20 cellular contexts compared by ENCODE assay signal in the genomic region with DNA sequence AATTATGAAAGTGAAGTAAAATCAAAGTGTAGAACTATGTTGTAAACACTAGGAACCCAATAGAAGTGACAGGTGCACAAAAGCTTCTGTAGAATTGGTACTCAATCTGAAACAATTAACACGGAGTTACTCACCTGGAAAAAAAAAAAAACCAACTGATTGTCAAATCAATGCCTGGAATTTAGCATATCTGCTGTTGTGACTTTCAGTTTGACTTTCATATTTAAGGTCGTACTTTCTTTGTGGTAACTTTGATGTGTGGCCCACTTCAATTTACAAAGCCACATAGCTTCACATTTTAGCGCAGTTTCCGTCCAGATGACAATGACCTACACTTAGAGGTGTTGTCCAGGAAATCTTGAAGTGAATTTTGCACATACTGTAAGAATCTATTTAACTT.
A peak's percentile ranks its signal among the peaks of the same experiment; 100 is the strongest.
DNase-seq lines count a peak whose midpoint lies in the region; ATAC-seq, FAIRE-seq and TF ChIP-seq lines count a peak whose summit lies in the region.
"Had no signal": no experiment of that assay in that cellular context is flagged by ENCODE, and none has a peak within 500 bp of the region (broad histone marks: within the 10 kb centered on the region; RNA-seq: fewer than 3 reads in every experiment).

No MANE protein-coding gene starts in this region.

- no peak for ATAC-seq in HG03565 (IDR thresholded peaks at IDR 0.05; ENCODE audit: unreplicated experiment)
- ATAC-seq: A549; CD8-positive, alpha-beta T cell had no signal

- H3K27ac ChIP-seq in MM.1S (ENCODE audit: low read length) (no peak overlapping the region), kidney (ENCODE audit: low read depth in 2 of 2, low read length in 2 of 2) (no peak overlapping the region)
- H3K27ac ChIP-seq: 22Rv1; A549; BLaER1 treated with 17β-estradiol and CSF1 and Interleukin-3, amounts not matched to agents 10 nM and 100 nM; C4-2B had no signal

- no peaks in the 10 kb centered on the region for H3K27me3 ChIP-seq in MM.1S (replicated peaks; ENCODE audit: insufficient read depth, low read length)
- H3K27me3 ChIP-seq: BLaER1 treated with 17β-estradiol and CSF1 and Interleukin-3, amounts not matched to agents 10 nM and 100 nM had no signal

- no peaks in the 10 kb centered on the region for H3K79me2 ChIP-seq in MM.1S (ENCODE audit: low read length)

- DNase-seq in GM12865 (ENCODE audit: low read depth) (peak; percentile 36), MM.1S (peak; percentile 38), SW480 (ENCODE audit: low spot score) (peak; percentile 2), erythroblast (lab: John Stamatoyannopoulos, UW) (no peak), kidney (no peak)
- DNase-seq: AML-193; Caco-2; Calu3; CD4-positive, alpha-beta T cell; CD8-positive, alpha-beta T cell; DMS79 treated with DMSO at 0.1 percent for 48 hours; GF-D8 had no signal

- H3K36me3 ChIP-seq in MM.1S (replicated peaks; ENCODE audit: insufficient read depth, low read length) (no peaks in the 10 kb centered on the region), kidney (ENCODE audit: control insufficient read depth in 1 of 2, insufficient read depth in 2 of 2, low read length in 2 of 2) (no peaks in the 10 kb centered on the region)
- H3K36me3 ChIP-seq: BLaER1 treated with 17β-estradiol and CSF1 and Interleukin-3, amounts not matched to agents 10 nM and 100 nM had no signal

- TF ChIP-seq CTCF in GM12865 (IDR thresholded peaks at IDR 0.05; ENCODE audit: insufficient read depth, low read depth, low read length, missing control alignments) (no peak), MM.1S (IDR thresholded peaks at IDR 0.05; ENCODE audit: low read length) (no peak), kidney (IDR thresholded peaks at IDR 0.05; ENCODE audit: borderline replicate concordance, extremely low read depth, insufficient read depth) (no peak)

- H3K4me2 ChIP-seq in MM.1S (ENCODE audit: low read depth, low read length) = no peak overlapping the region
- H3K4me2 ChIP-seq: A549; BLaER1 treated with 17β-estradiol and CSF1 and Interleukin-3, amounts not matched to agents 10 nM and 100 nM had no signal

- H4K20me1 ChIP-seq in MM.1S (ENCODE audit: insufficient read depth, low read length) = no peaks in the 10 kb centered on the region
- H4K20me1 ChIP-seq: BLaER1 treated with 17β-estradiol and CSF1 and Interleukin-3, amounts not matched to agents 10 nM and 100 nM had no signal

- no peaks in the 10 kb centered on the region for H3F3A ChIP-seq in MM.1S (ENCODE audit: insufficient read depth, low read length)

- no peak overlapping the region for H3K4me3 ChIP-seq in GM12865 (ENCODE audit: low read depth, low read length)
- no peak overlapping the region for H3K4me3 ChIP-seq in MM.1S (ENCODE audit: low read length)
- no peak overlapping the region for H3K4me3 ChIP-seq in kidney (ENCODE audit: low read length in 2 of 2)
- H3K4me3 ChIP-seq: A549; BLaER1 treated with 17β-estradiol and CSF1 and Interleukin-3, amounts not matched to agents 10 nM and 100 nM had no signal

- no peaks in the 10 kb centered on the region for H3K9me2 ChIP-seq in MM.1S (replicated peaks; ENCODE audit: insufficient read depth, low read length)

- H3K9me3 ChIP-seq in MM.1S (replicated peaks; ENCODE audit: insufficient read depth, low read length) (no peaks in the 10 kb centered on the region), kidney (ENCODE audit: control insufficient read depth in 1 of 2, low read length in 2 of 2) (no peaks in the 10 kb centered on the region)
- H3K9me3 ChIP-seq: A549; BLaER1 treated with 17β-estradiol and CSF1 and Interleukin-3, amounts not matched to agents 10 nM and 100 nM; Caco-2 had no signal

- no peak overlapping the region for H3K9ac ChIP-seq in MM.1S (ENCODE audit: low read length)
- no peak overlapping the region for H3K9ac ChIP-seq in kidney (ENCODE audit: low read length in 2 of 2)
- H3K9ac ChIP-seq: BLaER1 treated with 17β-estradiol and CSF1 and Interleukin-3, amounts not matched to agents 10 nM and 100 nM had no signal

- TF ChIP-seq POLR2A in erythroblast (IDR thresholded peaks at IDR 0.05; ENCODE audit: low read length) = no peak

- H3K4me1 ChIP-seq in MM.1S (ENCODE audit: low read length) (no peaks in the 10 kb centered on the region), kidney (ENCODE audit: control insufficient read depth in 1 of 2, insufficient read depth in 1 of 2, low read depth in 1 of 2, low read length in 2 of 2) (no peaks in the 10 kb centered on the region)
- H3K4me1 ChIP-seq: A549; BLaER1 treated with 17β-estradiol and CSF1 and Interleukin-3, amounts not matched to agents 10 nM and 100 nM; Caco-2 had no signal

- intact Hi-C loops in kidney (cut with DNase I) = no loop called here

- FAIRE-seq in kidney (lab: Jason Lieb, UNC) = no peak
- FAIRE-seq: A549, D721Med, G401.6, GM12891 had no signal

- no peak overlapping the region for H2AFZ ChIP-seq in MM.1S (ENCODE audit: low read length)

Comparison
In these comparisons a context has a peak if more than half of its experiments do, and no peak if none do; other contexts are left out.
1. DNase-seq: peak in GM12865 (single experiment), MM.1S (single experiment) and SW480 (single experiment); none in erythroblast (0 of 2) and kidney (single experiment).